8 cellular contexts compared by ENCODE assay signal in genomic region chr3:15064299-15064834, GRCh38. TPM values are rescaled to one million over a fixed set of nuclear protein-coding genes. Genes with fewer than 3 reads are reported as not detected.
DNase-seq lines count a peak whose midpoint lies in the region; ATAC-seq and TF ChIP-seq lines count a peak whose summit lies in the region.

No MANE protein-coding gene starts in this region.

- H3K9me3 Mint-ChIP-seq in CD8-positive, alpha-beta T cell: no peaks in the 10 kb centered on the region
- no peaks in the 10 kb centered on the region for H3K9me3 Mint-ChIP-seq in activated B cell treated with CpG ODN at 0.5 μM for 24 hours
- no peaks in the 10 kb centered on the region for H3K9me3 Mint-ChIP-seq in naive thymus-derived CD4-positive, alpha-beta T cell

- peaks cover 13% of the 10 kb centered on the region for H3K36me3 Mint-ChIP-seq in CD8-positive, alpha-beta T cell
- peaks cover 14% of the 10 kb centered on the region for H3K36me3 Mint-ChIP-seq in activated B cell treated with CpG ODN at 0.5 μM for 24 hours (ENCODE audit: low read depth)
- H3K36me3 Mint-ChIP-seq in naive thymus-derived CD4-positive, alpha-beta T cell: peaks cover 0 to 11% (median 0%) of the 10 kb centered on the region in 5 donors

- H3K4me3 Mint-ChIP-seq in CD8-positive, alpha-beta T cell: peak overlapping the region; percentile 98
- H3K4me3 Mint-ChIP-seq in activated B cell treated with CpG ODN at 0.5 μM for 24 hours: peak overlapping the region; percentile 98
- H3K4me3 Mint-ChIP-seq in naive thymus-derived CD4-positive, alpha-beta T cell: peak overlapping the region; percentile 94 to 98 (median 96)

- ATAC-seq in CD8-positive, alpha-beta T cell: peak; percentile 18
- peak; percentile 33 for ATAC-seq in HG03439 (IDR thresholded peaks at IDR 0.05; ENCODE audit: unreplicated experiment)
- ATAC-seq in activated B cell treated with CpG ODN at 0.5 μM for 24 hours (ENCODE audit: low read depth): peak; percentile 5
- ATAC-seq in naive thymus-derived CD4-positive, alpha-beta T cell: peak; percentile 8
- peak; percentile 59 for ATAC-seq in aorta (ENCODE audit: low FRiP score)

- no peaks in the 10 kb centered on the region for H3K27me3 Mint-ChIP-seq in CD8-positive, alpha-beta T cell (ENCODE audit: low read depth)
- H3K27me3 Mint-ChIP-seq in activated B cell treated with CpG ODN at 0.5 μM for 24 hours: no peaks in the 10 kb centered on the region
- no peaks in the 10 kb centered on the region for H3K27me3 Mint-ChIP-seq in naive thymus-derived CD4-positive, alpha-beta T cell

- no peaks in the 10 kb centered on the region for H3K27me3 ChIP-seq in CD8-positive, alpha-beta T cell (ENCODE audit: insufficient read depth, low read length)
- H3K27me3 ChIP-seq in naive thymus-derived CD4-positive, alpha-beta T cell (ENCODE audit: control insufficient read depth in 2 of 2, insufficient read depth in 2 of 2, low read length in 2 of 2): no peaks in the 10 kb centered on the region
- no peaks in the 10 kb centered on the region for H3K27me3 ChIP-seq in aorta (ENCODE audit: control insufficient read depth in 1 of 2, insufficient read depth in 2 of 2, low read length in 1 of 2)

- peak in 1 of 7 experiments; percentile 17 for DNase-seq in CD8-positive, alpha-beta T cell
- DNase-seq in GM19240 (ENCODE audit: insufficient read length, low spot score) (peak; percentile 55), activated B cell treated with CpG ODN at 0.5 μM for 24 hours (no peak), erythroblast (lab: John Stamatoyannopoulos, UW) (peak; percentile 63 to 66), aorta (no peak), NCI-H1092 (lab: John Stamatoyannopoulos, UW) (no peak)
- DNase-seq in naive thymus-derived CD4-positive, alpha-beta T cell: peak in 7 of 9 donors; percentile 7 to 45 (median 19)

- peaks cover 17% of the 10 kb centered on the region for H3K4me1 ChIP-seq in CD8-positive, alpha-beta T cell (ENCODE audit: insufficient read depth, low read length)
- H3K4me1 ChIP-seq in naive thymus-derived CD4-positive, alpha-beta T cell (ENCODE audit: control insufficient read depth in 2 of 2, insufficient read depth in 2 of 2, low read length in 2 of 2): peaks cover 7 to 14% of the 10 kb centered on the region in 2 donors
- peaks cover 0 to 4% of the 10 kb centered on the region in 2 donors for H3K4me1 ChIP-seq in aorta (ENCODE audit: control insufficient read depth in 1 of 2, insufficient read depth in 2 of 2, low read length in 2 of 2)

- POLR2A ChIA-PET in CD8-positive, alpha-beta T cell (lab: Charles Lee): interaction anchor here (1.0 to 2.1 kb wide), 4 partner anchors 10 to 35 kb away, joined by 3 to 8 read pairs (median 5); partner anchors contain the start of gene RBSN
- POLR2A ChIA-PET in activated B cell treated with CpG ODN at 0.5 μM for 24 hours (lab: Charles Lee): interaction anchor here (0.8 to 4.1 kb wide), 11 partner anchors 8 to 413 kb away, joined by 3 to 62 read pairs (median 6); partner anchors contain the start of genes CCDC174 and RBSN
- POLR2A ChIA-PET in naive thymus-derived CD4-positive, alpha-beta T cell (lab: Charles Lee): interaction anchor here (0.9 to 1.6 kb wide), 12 partner anchors 9 to 537 kb away, joined by 3 to 23 read pairs (median 4); partner anchors contain the start of genes BTD, CAPN7, HACL1 and RBSN

- H3K9me3 ChIP-seq in CD8-positive, alpha-beta T cell (ENCODE audit: low read length): no peaks in the 10 kb centered on the region
- H3K9me3 ChIP-seq in naive thymus-derived CD4-positive, alpha-beta T cell (ENCODE audit: control insufficient read depth in 2 of 3, low read length in 3 of 3): no peaks in the 10 kb centered on the region
- H3K9me3 ChIP-seq in aorta (ENCODE audit: control insufficient read depth, low read length): no peaks in the 10 kb centered on the region

- H3K36me3 ChIP-seq in CD8-positive, alpha-beta T cell (ENCODE audit: insufficient read depth, low read length): no peaks in the 10 kb centered on the region
- H3K36me3 ChIP-seq in naive thymus-derived CD4-positive, alpha-beta T cell (ENCODE audit: control insufficient read depth in 2 of 3, insufficient read depth in 3 of 3, low read length in 3 of 3): peaks cover 0 to 5% (median 0%) of the 10 kb centered on the region in 3 experiments
- H3K36me3 ChIP-seq in aorta (ENCODE audit: control insufficient read depth in 1 of 2, insufficient read depth in 2 of 2, low read length in 1 of 2): no peaks in the 10 kb centered on the region

- peak overlapping the region; percentile 96 for H3K4me3 ChIP-seq in CD8-positive, alpha-beta T cell (ENCODE audit: low read depth, low read length)
- H3K4me3 ChIP-seq in naive thymus-derived CD4-positive, alpha-beta T cell (ENCODE audit: low read length): peak overlapping the region; percentile 86
- peak overlapping the region; percentile 44 to 62 for H3K4me3 ChIP-seq in aorta (ENCODE audit: low read length in 2 of 2)

- WGBS in aorta, 2 donors: 0 to 1% methylated on average over 24 to 25 of the region's 25 CpGs

- H3K4me1 Mint-ChIP-seq in CD8-positive, alpha-beta T cell (ENCODE audit: low read depth): peaks cover 30% of the 10 kb centered on the region
- peaks cover 25% of the 10 kb centered on the region for H3K4me1 Mint-ChIP-seq in activated B cell treated with CpG ODN at 0.5 μM for 24 hours
- H3K4me1 Mint-ChIP-seq in naive thymus-derived CD4-positive, alpha-beta T cell: peaks cover 16 to 31% (median 25%) of the 10 kb centered on the region in 7 donors

- intact Hi-C loops in CD8-positive, alpha-beta T cell (cut with DNase I, micrococcal nuclease): loop anchor here in 1 of 2 experiments (10.0 kb wide), 3 partner anchors 630 to 940 kb away; partner anchors contain the start of genes CHCHD4, LSM3, TMEM43 and XPC
- intact Hi-C loops in activated B cell treated with CpG ODN at 0.5 μM for 24 hours (cut with micrococcal nuclease): no loop called here
- intact Hi-C loops in naive thymus-derived CD4-positive, alpha-beta T cell (cut with micrococcal nuclease): loop anchor here (2.0 to 10.0 kb wide), 2 partner anchors 14 to 1640 kb away; partner anchors contain the start of gene NUP210 (in 1 of the 2)
- intact Hi-C loops in aorta (cut with DNase I): no loop called here

- TF ChIP-seq CTCF in CD8-positive, alpha-beta T cell (IDR thresholded peaks at IDR 0.05): no peak
- no peak for TF ChIP-seq CTCF in activated B cell treated with CpG ODN at 0.5 μM for 24 hours (IDR thresholded peaks at IDR 0.05)

- CTCF ChIA-PET in CD8-positive, alpha-beta T cell (lab: Charles Lee): interaction anchor here (1.5 kb wide), 2 partner anchors 12 to 44 kb away, joined by 4 read pairs; no protein-coding TSS in a partner anchor
- CTCF ChIA-PET in activated B cell treated with CpG ODN at 0.5 μM for 24 hours (lab: Charles Lee): interaction anchor here (1.6 to 2.4 kb wide), 2 partner anchors 13 to 75 kb away, joined by 3 to 14 read pairs; no protein-coding TSS in a partner anchor
- CTCF ChIA-PET in naive thymus-derived CD4-positive, alpha-beta T cell (lab: Charles Lee): interaction anchor here (2.5 kb wide), 1 partner anchor 13 kb away, joined by 14 read pairs; no protein-coding TSS in a partner anchor

- H3K27ac ChIP-seq in CD8-positive, alpha-beta T cell (ENCODE audit: low read depth, low read length): peak overlapping the region; percentile 85
- peak overlapping the region; percentile 87 for H3K27ac ChIP-seq in naive thymus-derived CD4-positive, alpha-beta T cell (ENCODE audit: low read depth, low read length)
- no peak overlapping the region for H3K27ac ChIP-seq in aorta (ENCODE audit: low read depth in 1 of 2, low read length in 2 of 2)

- no peak for TF ChIP-seq POLR2A in erythroblast (IDR thresholded peaks at IDR 0.05; ENCODE audit: low read length)

- H3K27ac Mint-ChIP-seq in CD8-positive, alpha-beta T cell: peak overlapping the region; percentile 85
- peak overlapping the region; percentile 95 for H3K27ac Mint-ChIP-seq in activated B cell treated with CpG ODN at 0.5 μM for 24 hours
- H3K27ac Mint-ChIP-seq in naive thymus-derived CD4-positive, alpha-beta T cell: peak overlapping the region in 8 of 9 donors; percentile 82 to 96 (median 91)

RNA-seq across cellular contexts. Expression of gene MRPS25, which starts 0.7 kb away (rescaled TPM):
- total RNA-seq in CD8-positive, alpha-beta T cell: 10 to 100 TPM; 51.3 to 56.2 TPM
- total RNA-seq in activated B cell treated with CpG ODN at 0.5 μM for 24 hours (72.4 and 85.9 TPM in 2 replicates), aorta (10 to 100 TPM; 27.5 to 37.6 TPM)
- total RNA-seq in naive thymus-derived CD4-positive, alpha-beta T cell: 100 to 1,000 TPM in 1 of 5 experiments, 10 to 100 TPM in 4; 57.6 to 104 (median 76.0) TPM
- 10 to 100 TPM; 20.2 to 23.9 TPM for polyA plus RNA-seq in naive thymus-derived CD4-positive, alpha-beta T cell
- polyA plus RNA-seq in aorta: 10 to 100 TPM; 10.8 to 31.8 TPM

RNA-seq across cellular contexts. Expression of gene RBSN, which starts 34.6 kb away (rescaled TPM):
- total RNA-seq in CD8-positive, alpha-beta T cell: 10 to 100 TPM; 41.9 to 48.1 TPM
- total RNA-seq in activated B cell treated with CpG ODN at 0.5 μM for 24 hours: 19.8 and 29.0 TPM in 2 replicates
- total RNA-seq in naive thymus-derived CD4-positive, alpha-beta T cell: 10 to 100 TPM; 20.5 to 54.4 (median 39.6) TPM
- 10 to 100 TPM; 21.6 to 30.3 TPM for polyA plus RNA-seq in naive thymus-derived CD4-positive, alpha-beta T cell
- 10 to 100 TPM; 32.4 to 39.2 TPM for total RNA-seq in aorta
- 10 to 100 TPM; 12.9 to 13.8 TPM for polyA plus RNA-seq in aorta

Comparison
In these comparisons a context has a peak if more than half of its experiments do, and no peak if none do; other contexts are left out.
1. ATAC-seq: peak in every context shown above with its lines; median percentile 59 in aorta; 33 in HG03439; 18 in CD8-positive, alpha-beta T cell; 8 in naive thymus-derived CD4-positive, alpha-beta T cell; 5 in activated B cell treated with CpG ODN at 0.5 μM for 24 hours.
2. DNase-seq: peak in GM19240 (single experiment), erythroblast (2 of 2) and naive thymus-derived CD4-positive, alpha-beta T cell (7 of 9); none in activated B cell treated with CpG ODN at 0.5 μM for 24 hours (single experiment), aorta (0 of 2) and NCI-H1092 (single experiment).
3. H3K27ac ChIP-seq: peak in CD8-positive, alpha-beta T cell (single experiment) and naive thymus-derived CD4-positive, alpha-beta T cell (single experiment); none in aorta (0 of 2).
4. intact Hi-C loops: an anchor here in naive thymus-derived CD4-positive, alpha-beta T cell (2.0 to 10.0 kb wide); none called in activated B cell treated with CpG ODN at 0.5 μM for 24 hours and aorta.
5. Peak in every context shown above with its lines, with median percentiles within 50 percentile points of each other: H3K4me3 ChIP-seq, H3K27ac Mint-ChIP-seq and H3K4me3 Mint-ChIP-seq.